9 cellular contexts compared by ENCODE assay signal in genomic region chr17:1347681-1348318, GRCh38. TPM values are rescaled to one million over a fixed set of nuclear protein-coding genes. Genes with fewer than 3 reads are reported as not detected.
DNase-seq lines count a peak whose midpoint lies in the region; ATAC-seq, FAIRE-seq and TF ChIP-seq lines count a peak whose summit lies in the region.
"Had no signal": no experiment of that assay in that cellular context is flagged by ENCODE, and none has a peak within 500 bp of the region (broad histone marks: within the 10 kb centered on the region; RNA-seq: fewer than 3 reads in every experiment).

No MANE protein-coding gene starts in this region.

- H3K36me3 Mint-ChIP-seq in central memory CD8-positive, alpha-beta T cell (ENCODE audit: insufficient read depth): peaks cover 77% of the 10 kb centered on the region
- H3K36me3 Mint-ChIP-seq in Calu3 (ENCODE audit: insufficient read depth, unreplicated experiment): peaks cover 79% of the 10 kb centered on the region

- H3K4me3 ChIP-seq in OCI-LY3 (ENCODE audit: low read length): peak overlapping the region; percentile 67
- H3K4me3 ChIP-seq in HepG2 (replicated peaks in 1 of 3; ENCODE audit: insufficient read depth in 1 of 3, low read depth in 2 of 3, low read length in 3 of 3): no peak overlapping the region
- H3K4me3 ChIP-seq in stomach smooth muscle (ENCODE audit: low read length in 2 of 2): peak overlapping the region; percentile 45 to 60

- H3K27me3 ChIP-seq in OCI-LY3 (ENCODE audit: low read depth, low read length) (no peaks in the 10 kb centered on the region), HepG2 (ENCODE audit: control insufficient read depth in 1 of 2, insufficient read depth in 2 of 2, low read length in 2 of 2) (no peaks in the 10 kb centered on the region), stomach smooth muscle (ENCODE audit: control insufficient read depth in 1 of 2, insufficient read depth in 2 of 2, low read length in 2 of 2) (no peaks in the 10 kb centered on the region)

- H3K9ac ChIP-seq in OCI-LY3 (ENCODE audit: low read length) (peak overlapping the region; percentile 55), HepG2 (ENCODE audit: insufficient read depth, low read depth, low read length) (no peak overlapping the region), stomach smooth muscle (ENCODE audit: low read length in 2 of 2) (peak overlapping the region; percentile 31 to 52)

- CTCF ChIA-PET in HepG2 (lab: Yijun Ruan, JAX; ENCODE audit: low intra/inter-chr PET ratio, low total read pairs): no interaction called here
- CTCF ChIA-PET in Calu3 (lab: Charles Lee): no interaction called here

- H3K36me3 ChIP-seq in OCI-LY3 (replicated peaks; ENCODE audit: low read depth, low read length) (peaks cover 41% of the 10 kb centered on the region), HepG2 (replicated peaks in 1 of 2; ENCODE audit: control insufficient read depth in 1 of 2, insufficient read depth in 2 of 2, low read length in 2 of 2) (peaks cover 14 to 68% of the 10 kb centered on the region in 2 experiments), stomach smooth muscle (ENCODE audit: control insufficient read depth in 2 of 2, insufficient read depth in 2 of 2, low read length in 2 of 2) (peaks cover 29% of the 10 kb centered on the region in 2 donors)

- no TSS peak for BruUV-seq in HepG2 (replicated peaks; lab: Mats Ljungman, UMichigan)
- BruUV-seq in Calu3 (replicated peaks; lab: Mats Ljungman, UMichigan): no TSS peak

- POLR2A ChIA-PET in HepG2 (lab: Yijun Ruan, JAX): no interaction called here

- peak overlapping the region; percentile 1 for H3K4me3 Mint-ChIP-seq in central memory CD8-positive, alpha-beta T cell
- no peak overlapping the region for H3K4me3 Mint-ChIP-seq in Calu3 (ENCODE audit: low read depth, unreplicated experiment)

- 82% methylated on average over 9 of the region's 9 CpGs for WGBS in HepG2 (ENCODE audit: low lambda C conversion rate)

- H3K4me1 Mint-ChIP-seq in central memory CD8-positive, alpha-beta T cell: peaks cover 24% of the 10 kb centered on the region
- H3K4me1 Mint-ChIP-seq in Calu3 (ENCODE audit: low read depth, unreplicated experiment): peaks cover 9% of the 10 kb centered on the region

- H3K4me1 ChIP-seq in OCI-LY3 (ENCODE audit: low read length) (peaks cover 50% of the 10 kb centered on the region), HepG2 (ENCODE audit: insufficient read depth, low read length) (peaks cover 19% of the 10 kb centered on the region), stomach smooth muscle (ENCODE audit: control insufficient read depth, insufficient read depth, low read length) (no peaks in the 10 kb centered on the region)

- H3K27ac ChIP-seq in OCI-LY3 (ENCODE audit: low read length) (peak overlapping the region; percentile 89), HepG2 (ENCODE audit: extremely low read length, insufficient read depth, low read length) (peak overlapping the region; percentile 10), stomach smooth muscle (ENCODE audit: low read length) (peak overlapping the region; percentile 63)

- no peak for TF ChIP-seq RAD21 in HepG2 (CRISPR knock-in tag; IDR thresholded peaks at IDR 0.05)

- DNase-seq in central memory CD8-positive, alpha-beta T cell (ENCODE audit: low spot score in 2 of 2): no peak
- DNase-seq in HepG2 (ENCODE audit: low spot score) (no peak), Calu3 (no peak), NCI-H82 (lab: John Stamatoyannopoulos, UW) (no peak)
- DNase-seq: NCI-H1694 treated with DMSO at 0.1 percent for 48 hours had no signal

- no peak for TF ChIP-seq CTCF in OCI-LY3 (IDR thresholded peaks at IDR 0.05; ENCODE audit: low read depth, low read length)
- no peak for TF ChIP-seq CTCF in HepG2 (CRISPR knock-in tag; IDR thresholded peaks at IDR 0.05)
- no peak for TF ChIP-seq CTCF in Calu3 (IDR thresholded peaks at IDR 0.05; ENCODE audit: unreplicated experiment)

- H3K4me2 ChIP-seq in OCI-LY3 (ENCODE audit: low read length) (peak overlapping the region; percentile 94), HepG2 (ENCODE audit: low read depth, low read length) (no peak overlapping the region)

- no peaks in the 10 kb centered on the region for H3K27me3 Mint-ChIP-seq in central memory CD8-positive, alpha-beta T cell
- no peaks in the 10 kb centered on the region for H3K27me3 Mint-ChIP-seq in Calu3 (ENCODE audit: unreplicated experiment)

- H3K27ac Mint-ChIP-seq in central memory CD8-positive, alpha-beta T cell (ENCODE audit: low read depth): peak overlapping the region; percentile 39
- H3K27ac Mint-ChIP-seq in Calu3 (ENCODE audit: unreplicated experiment): no peak overlapping the region

- in situ Hi-C loops in HepG2 (cut with HindIII; ENCODE audit: extremely low pct_ligation_motif_present, low pct_unique_long_range_greater_than_20kb): no loop called here

- intact Hi-C loops in HepG2 (cut with micrococcal nuclease; ENCODE audit: unreplicated experiment): no loop called here
- intact Hi-C loops in Calu3 (cut with micrococcal nuclease; ENCODE audit: unreplicated experiment): no loop called here

- ATAC-seq in central memory CD8-positive, alpha-beta T cell (replicated peaks; ENCODE audit: extremely low read depth, poor library complexity, severe bottlenecking): no peak
- ATAC-seq in HepG2 (peak; percentile 34; the same call in 1 of the 3 replicates), HG02798 (IDR thresholded peaks at IDR 0.05; ENCODE audit: poor library complexity, unreplicated experiment) (no peak), HG03175 (IDR thresholded peaks at IDR 0.05; ENCODE audit: unreplicated experiment) (no peak)

- peaks cover 90% of the 10 kb centered on the region for H3K79me2 ChIP-seq in OCI-LY3 (ENCODE audit: low read length)
- peaks cover 49% of the 10 kb centered on the region for H3K79me2 ChIP-seq in HepG2 (ENCODE audit: insufficient read depth, low read length)

- H4K20me1 ChIP-seq in OCI-LY3 (ENCODE audit: insufficient read depth, low read length) (peaks cover 53% of the 10 kb centered on the region), HepG2 (ENCODE audit: insufficient read depth, low read length) (peaks cover 34% of the 10 kb centered on the region)

- no peak overlapping the region for H2AFZ ChIP-seq in OCI-LY3 (ENCODE audit: low read depth, low read length)
- no peak overlapping the region for H2AFZ ChIP-seq in HepG2 (ENCODE audit: low read length)

- H3K9me3 Mint-ChIP-seq in central memory CD8-positive, alpha-beta T cell: no peaks in the 10 kb centered on the region
- no peaks in the 10 kb centered on the region for H3K9me3 Mint-ChIP-seq in Calu3 (ENCODE audit: low read depth, unreplicated experiment)

- no peak for FAIRE-seq in HepG2 (lab: Jason Lieb, UNC)

- H3K9me3 ChIP-seq in OCI-LY3 (ENCODE audit: insufficient read depth, low read length) (no peaks in the 10 kb centered on the region), HepG2 (ENCODE audit: low read length) (no peaks in the 10 kb centered on the region), stomach smooth muscle (ENCODE audit: control insufficient read depth in 2 of 2, low read length in 2 of 2) (no peaks in the 10 kb centered on the region)

- TF ChIP-seq EP300 in HepG2 (IDR thresholded peaks at IDR 0.05; ENCODE audit: low read depth in 2 of 2, low read length in 2 of 2) (no peak), HepG2 (CRISPR knock-in tag; IDR thresholded peaks at IDR 0.05; ENCODE audit: borderline replicate concordance) (no peak)

- TF ChIP-seq POLR2A in HepG2 (IDR thresholded peaks at IDR 0.05; ENCODE audit: insufficient read depth in 1 of 2, low read depth in 2 of 2, low read length in 2 of 2): no peak

TF ChIP-seq in HepG2, 621 proteins besides CTCF, POLR2A, EP300 and RAD21 (continues in another document):
- TF ChIP-seq SNAPC2 (CRISPR knock-in tag; IDR thresholded peaks at IDR 0.05) (no peak), SOX13 (IDR thresholded peaks at IDR 0.05) (no peak), SOX13 (CRISPR knock-in tag; conservative IDR thresholded peaks at IDR 0.05 in 1 of 2, IDR thresholded peaks at IDR 0.05 in 1 of 2) (peak in 1 of 2 experiments; percentile 63; a peak in 2 of 4 replicates), SAFB2 (CRISPR knock-in tag; IDR thresholded peaks at IDR 0.05; ENCODE audit: borderline replicate concordance, low read depth) (no peak), ZNF674 (CRISPR knock-in tag; IDR thresholded peaks at IDR 0.05; ENCODE audit: low read depth) (no peak), EEA1 (CRISPR knock-in tag; IDR thresholded peaks at IDR 0.05; ENCODE audit: borderline replicate concordance) (no peak), SOX6 (IDR thresholded peaks at IDR 0.05) (no peak), SOX6 (CRISPR knock-in tag; IDR thresholded peaks at IDR 0.05) (peak; percentile 30; the same call in 1 of the 2 replicates), GATAD2A (CRISPR knock-in tag; IDR thresholded peaks at IDR 0.05) (peak; percentile 19; the same call in 1 of the 2 replicates)
- TF ChIP-seq, protein P1, sequence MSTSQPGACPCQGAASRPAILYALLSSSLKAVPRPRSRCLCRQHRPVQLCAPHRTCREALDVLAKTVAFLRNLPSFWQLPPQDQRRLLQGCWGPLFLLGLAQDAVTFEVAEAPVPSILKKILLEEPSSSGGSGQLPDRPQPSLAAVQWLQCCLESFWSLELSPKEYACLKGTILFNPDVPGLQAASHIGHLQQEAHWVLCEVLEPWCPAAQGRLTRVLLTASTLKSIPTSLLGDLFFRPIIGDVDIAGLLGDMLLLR (CRISPR knock-in tag; IDR thresholded peaks at IDR 0.05): no peak

RNA-seq across cellular contexts. Expression of gene YWHAE, which starts 52.2 kb away (rescaled TPM):
- 256 and 504 TPM in 2 replicates for total RNA-seq in HepG2 (2016; rRNA removed; fragmentation: Illumina TruSeq; extraction: Trizol)
- total RNA-seq in HepG2 (2016; cell fraction: cytosol; rRNA removed; fragmentation: Illumina TruSeq; extraction: Trizol; ENCODE audit: low read depth): 47.1 and 52.6 TPM in 2 replicates
- 277 and 538 TPM in 2 replicates for total RNA-seq in HepG2 (2016; cell fraction: insoluble cytoplasmic fraction; rRNA removed; fragmentation: Illumina TruSeq; extraction: Trizol)
- total RNA-seq in HepG2 (2016; cell fraction: membrane; rRNA removed; fragmentation: Illumina TruSeq; extraction: Trizol): 139 and 150 TPM in 2 replicates
- 149 and 165 TPM in 2 replicates for total RNA-seq in HepG2 (2016; cell fraction: nucleus; rRNA removed; fragmentation: Illumina TruSeq; extraction: Trizol)
- 249 and 335 TPM in 2 replicates for polyA plus RNA-seq in HepG2 (2011; rRNA removed)
- polyA plus RNA-seq in HepG2 (2011; cell fraction: cytosol; rRNA removed): 317 and 360 TPM in 2 replicates
- 61.1 and 72.7 TPM in 2 replicates for polyA plus RNA-seq in HepG2 (2011; cell fraction: nucleus; rRNA removed)
- 349 and 597 TPM in 2 replicates for polyA plus RNA-seq in HepG2 (2012)
- 53.7 and 53.8 TPM in 2 replicates for polyA plus RNA-seq in HepG2 (2016; cell fraction: cytosol; fragmentation: Illumina TruSeq; extraction: Trizol; ENCODE audit: low read depth)
- 882 and 909 TPM in 2 replicates for polyA plus RNA-seq in HepG2 (2016; cell fraction: insoluble cytoplasmic fraction; fragmentation: Illumina TruSeq; extraction: Trizol; ENCODE audit: low read depth)
- polyA plus RNA-seq in HepG2 (2016; cell fraction: membrane; fragmentation: Illumina TruSeq; extraction: Trizol; ENCODE audit: low read depth): 149 and 156 TPM in 2 replicates
- polyA plus RNA-seq in HepG2 (2016; cell fraction: nucleus; fragmentation: Illumina TruSeq; extraction: Trizol; ENCODE audit: insufficient read depth, low read depth): 279 and 293 TPM in 2 replicates
- 266 and 357 TPM in 2 replicates for polyA minus RNA-seq in HepG2 (2011; rRNA and poly(A)+ RNA removed; ENCODE audit: low replicate concordance)
- polyA minus RNA-seq in HepG2 (2011; cell fraction: cytosol; rRNA and poly(A)+ RNA removed): 327 and 341 TPM in 2 replicates
- polyA minus RNA-seq in HepG2 (2011; cell fraction: nucleus; rRNA and poly(A)+ RNA removed): 88.1 and 126 TPM in 2 replicates
- total RNA-seq in Calu3 (2022): 466 and 504 TPM in 2 replicates

Comparison
In these comparisons a context has a peak if more than half of its experiments do, and no peak if none do; other contexts are left out.
1. H3K27ac ChIP-seq: peak in every context shown above with its lines; median percentile 89 in OCI-LY3; 63 in stomach smooth muscle; 10 in HepG2.
2. H3K4me3 ChIP-seq: peak in OCI-LY3 (single experiment) and stomach smooth muscle (2 of 2); none in HepG2 (0 of 3).